In the genomic region with DNA sequence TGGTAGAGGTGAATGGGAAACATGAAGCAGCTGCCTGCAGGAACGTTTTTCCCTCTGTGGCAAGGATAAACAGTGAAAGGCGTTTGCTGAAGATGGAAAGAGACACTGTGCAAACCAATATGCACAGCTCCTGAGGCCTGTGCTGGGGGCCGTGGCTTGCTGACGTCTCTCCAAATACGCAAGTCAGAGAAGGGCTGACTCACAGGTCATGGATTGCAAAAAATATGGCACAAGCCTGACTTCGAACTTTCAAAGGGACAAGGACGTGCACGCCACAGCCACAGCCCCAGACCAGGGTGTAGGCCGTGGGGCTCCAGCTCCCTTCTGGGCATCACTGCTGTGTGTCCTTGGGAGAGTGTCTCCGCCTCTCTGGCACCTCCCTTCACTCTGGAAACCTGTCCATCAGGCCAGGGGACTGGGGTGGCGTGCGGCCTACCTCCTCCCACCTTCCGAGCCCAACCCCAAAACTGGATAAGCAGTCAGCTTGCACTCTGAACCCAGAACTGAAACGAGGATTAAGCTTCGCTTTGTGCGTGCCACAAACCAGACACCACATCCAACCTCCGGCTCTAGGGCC, we compare ENCODE assay signal across 31 cellular contexts. TPM values are rescaled to one million over a fixed set of nuclear protein-coding genes. Genes with fewer than 3 reads are reported as not detected.
DNase-seq lines count a peak whose midpoint lies in the region; ATAC-seq, FAIRE-seq and TF ChIP-seq lines count a peak whose summit lies in the region.
"Had no signal": no experiment of that assay in that cellular context is flagged by ENCODE, and none has a peak within 500 bp of the region (broad histone marks: within the 10 kb centered on the region; RNA-seq: fewer than 3 reads in every experiment).

No MANE protein-coding gene starts in this region.

- H3K36me3 ChIP-seq in hepatocyte (replicated peaks; ENCODE audit: insufficient read depth, low read depth): no peaks in the 10 kb centered on the region
- no peaks in the 10 kb centered on the region for H3K36me3 ChIP-seq in testis (ENCODE audit: low read depth, missing control alignments)
- H3K36me3 ChIP-seq: BLaER1, HAP-1 had no signal

- no peaks in the 10 kb centered on the region for H3K9me2 ChIP-seq in hepatocyte (replicated peaks; ENCODE audit: insufficient read depth)

- no peak overlapping the region for H3K4me3 ChIP-seq in A549
- no peak overlapping the region for H3K4me3 ChIP-seq in hepatocyte
- H3K4me3 ChIP-seq in testis: no peak overlapping the region
- H3K4me3 ChIP-seq: BLaER1, GM23248, HAP-1, SK-N-MC had no signal

- ATAC-seq in A549 (peak in 1 of 2 experiments; percentile 35; a peak in 2 of 6 replicates), sciatic nerve (peak; percentile 75)
- ATAC-seq: Panc1 had no signal

- H3K4me1 ChIP-seq in A549 (no peaks in the 10 kb centered on the region), hepatocyte (ENCODE audit: insufficient read depth) (peaks cover 13% of the 10 kb centered on the region), testis (no peaks in the 10 kb centered on the region)
- H3K4me1 ChIP-seq: HAP-1 had no signal

- DNase-seq in A549 (ENCODE audit: low read depth in 1 of 2, low spot score in 1 of 2): peak in 1 of 2 experiments; percentile 54
- peak; percentile 11 to 62 for DNase-seq in SHP77 (lab: John Stamatoyannopoulos, UW)
- peak; percentile 50 for DNase-seq in hepatocyte (ENCODE audit: low spot score)
- no peak for DNase-seq in sciatic nerve (ENCODE audit: low spot score)
- no peak for DNase-seq in NCI-H446 (lab: John Stamatoyannopoulos, UW)
- DNase-seq in testis: no peak
- no peak for DNase-seq in NCI-H2029 (lab: John Stamatoyannopoulos, UW)
- DNase-seq: CD4-positive, CD25-positive, alpha-beta regulatory T cell; GM23248; HFFc6; KBM-7; MM.1S; NCI-H1694; NCI-H2081; NCI-H2227 treated with DMSO at 0.1 percent for 48 hours; NCI-H510A; NCI-H69; SIG-M5 had no signal

- TF ChIP-seq CTCF in A549 (IDR thresholded peaks at IDR 0.05): no peak
- no peak for TF ChIP-seq CTCF in hepatocyte (IDR thresholded peaks at IDR 0.05; ENCODE audit: poor library complexity)
- no peak for TF ChIP-seq CTCF in testis (IDR thresholded peaks at IDR 0.05)

- WGBS in A549 (ENCODE audit: missing lambda C conversion rate): 27% methylated on average over 17 of the region's 17 CpGs
- WGBS in hepatocyte (ENCODE audit: low lambda C conversion rate, missing lambda C conversion rate): 67% methylated on average over 17 of the region's 17 CpGs
- 78 to 85% methylated on average over 17 of the region's 17 CpGs for WGBS in testis, 2 donors

- no peak overlapping the region for H3K4me2 ChIP-seq in A549
- H3K4me2 ChIP-seq in hepatocyte: peak overlapping the region; percentile 51

- no peak for TF ChIP-seq POLR2A in A549 (IDR thresholded peaks at IDR 0.05; ENCODE audit: low read length)
- TF ChIP-seq POLR2A in testis (IDR thresholded peaks at IDR 0.05): no peak

- TF ChIP-seq RAD21 in A549 (conservative IDR thresholded peaks at IDR 0.05 in 1 of 2, IDR thresholded peaks at IDR 0.05 in 1 of 2): no peak

- CTCF ChIA-PET in A549 (lab: Yijun Ruan, JAX): no interaction called here

- FAIRE-seq in A549 (lab: Jason Lieb, UNC): no peak
- FAIRE-seq: D721Med, GM18507, HTR-8/SVneo had no signal

- POLR2A ChIA-PET in A549 (lab: Yijun Ruan, JAX): no interaction called here

- no peak overlapping the region for H2AFZ ChIP-seq in hepatocyte
- H2AFZ ChIP-seq: GM23248 had no signal

- intact Hi-C loops in sciatic nerve (cut with DNase I): no loop called here
- intact Hi-C loops in testis (cut with DNase I; ENCODE audit: low total_unique reads): no loop called here

- peaks cover 10% of the 10 kb centered on the region for H3K27me3 ChIP-seq in hepatocyte
- H3K27me3 ChIP-seq in testis: no peaks in the 10 kb centered on the region

- H4K20me1 ChIP-seq in hepatocyte (ENCODE audit: insufficient read depth, poor library complexity, severe bottlenecking): no peaks in the 10 kb centered on the region

- no peaks in the 10 kb centered on the region for H3K79me2 ChIP-seq in hepatocyte

- H3K27ac ChIP-seq in A549: peak overlapping the region in 1 of 2 experiments; percentile 19; a peak in 1 of 6 replicates
- peak overlapping the region; percentile 84 for H3K27ac ChIP-seq in hepatocyte
- H3K27ac ChIP-seq in testis: no peak overlapping the region
- H3K27ac ChIP-seq: BLaER1, GM23248, RWPE1, SK-N-MC had no signal

- H3K9me3 ChIP-seq in A549: no peaks in the 10 kb centered on the region; the same call in 2 of the 3 replicates
- H3K9me3 ChIP-seq in hepatocyte (ENCODE audit: low read depth): no peaks in the 10 kb centered on the region
- H3K9me3 ChIP-seq in testis: no peaks in the 10 kb centered on the region
- H3K9me3 ChIP-seq: BLaER1, HAP-1 had no signal

- TF ChIP-seq EP300 in A549 (IDR thresholded peaks at IDR 0.05): no peak

TF ChIP-seq in A549, 52 proteins besides CTCF, POLR2A, EP300 and RAD21:
- TF ChIP-seq HDAC2 (IDR thresholded peaks at IDR 0.05) (no peak), FOSL2 (IDR thresholded peaks at IDR 0.05) (no peak), FOSL2 (CRISPR knock-in tag; IDR thresholded peaks at IDR 0.05) (peak; percentile 14; the same call in 1 of the 2 replicates)

RNA-seq across cellular contexts. Expression of gene FZD10, which starts 22.2 kb away (rescaled TPM):
- polyA plus RNA-seq in A549 (2011; rRNA removed) (not detected in 2 replicates), A549 (2017; fragmentation: RNase III; extraction: RNeasy Plus Mini Kit Qiagen cat#74134 plus additional on column Dnase treatment) (not detected in 3 replicates), hepatocyte (0.35 and 0.50 TPM in 2 replicates), testis (ENCODE audit: insufficient read depth, low read depth, low replicate concordance) (0.90 TPM)
- polyA plus RNA-seq in A549 (2012; cell fraction: cytosol; rRNA removed): not detected in 2 replicates
- polyA plus RNA-seq in A549 (2012; cell fraction: nucleus; rRNA removed): 0.01 TPM in 1 of 2 replicates, not detected in the other
- polyA minus RNA-seq in A549 (2011; rRNA and poly(A)+ RNA removed): not detected in 2 replicates
- total RNA-seq in hepatocyte (1.3 and 1.7 TPM in 2 replicates), sciatic nerve (1.5 TPM), testis (under 1 TPM; 0.62 to 0.79 TPM)
- total RNA-seq: A172; CD4-positive, CD25-positive, alpha-beta regulatory T cell; G401; GM23248; HFFc6; LHCN-M2; OCI-LY7 had no signal
- polyA plus RNA-seq: AG04450; CD4-positive, CD25-positive, alpha-beta regulatory T cell; GM23248 had no signal

Comparison
In these comparisons a context has a peak if more than half of its experiments do, and no peak if none do; other contexts are left out.
1. DNase-seq: peak in SHP77 (2 of 2) and hepatocyte (single experiment); none in sciatic nerve (single experiment), NCI-H446 (0 of 2), testis (single experiment) and NCI-H2029 (single experiment).